8 cellular contexts compared by ENCODE assay signal in genomic region chr2:46179037-46179621, GRCh38.
DNase-seq lines count a peak whose midpoint lies in the region; ATAC-seq and TF ChIP-seq lines count a peak whose summit lies in the region.

No MANE protein-coding gene starts in this region.

- H3K27ac ChIP-seq in heart right ventricle: peak overlapping the region; percentile 51 to 81 (median 75)

- TF ChIP-seq POLR2A in NB4 (IDR thresholded peaks at IDR 0.05; ENCODE audit: extremely low read depth, insufficient read length): no peak

- WGBS in heart right ventricle, 2 donors: 37 to 48% methylated on average over 6 of the region's 6 CpGs

- TF ChIP-seq CTCF in GM10266 (IDR thresholded peaks at IDR 0.05; ENCODE audit: control insufficient read depth, insufficient read depth, low read depth, missing control alignments) (no peak), NB4 (IDR thresholded peaks at IDR 0.05; ENCODE audit: low read depth, low read length) (no peak), heart right ventricle (IDR thresholded peaks at IDR 0.05) (no peak)

- ATAC-seq in heart right ventricle (peak; percentile 83 to 95 (median 93)), HG03521 (IDR thresholded peaks at IDR 0.05; ENCODE audit: unreplicated experiment) (no peak)

- DNase-seq in GM10266 (ENCODE audit: extremely low spot score) (peak; percentile 54), NB4 (ENCODE audit: low read depth) (peak; percentile 78), heart right ventricle (peak; percentile 64 to 82), smooth muscle cell of the brain vasculature (ENCODE audit: low read depth, low spot score) (peak; percentile 79), NCI-H146 (lab: John Stamatoyannopoulos, UW) (no peak), NCI-H2107 treated with DMSO at 0.1 percent for 48 hours (lab: John Stamatoyannopoulos, UW; ENCODE audit: unreplicated experiment) (no peak)
- peak; percentile 11 for DNase-seq in activated effector memory CD4-positive, alpha-beta T cell treated with Interleukin-2 at 50 U/mL for 16 hours

- H3K4me1 ChIP-seq in heart right ventricle: peaks cover 2 to 29% (median 14%) of the 10 kb centered on the region in 9 donors

- H3K4me3 ChIP-seq in NB4 (ENCODE audit: low read depth, low read length): no peak overlapping the region
- no peak overlapping the region for H3K4me3 ChIP-seq in heart right ventricle

- no peaks in the 10 kb centered on the region for H3K9me3 ChIP-seq in heart right ventricle

- no peaks in the 10 kb centered on the region for H3K36me3 ChIP-seq in heart right ventricle

- intact Hi-C loops in heart right ventricle (cut with DNase I): loop anchor here in 1 of 10 donors (2.0 kb wide), 1 partner anchor 60 kb away; no protein-coding TSS in a partner anchor

- no peaks in the 10 kb centered on the region for H3K27me3 ChIP-seq in heart right ventricle

Comparison
In these comparisons a context has a peak if more than half of its experiments do, and no peak if none do; other contexts are left out.
1. DNase-seq: peak in GM10266 (single experiment), NB4 (single experiment), activated effector memory CD4-positive, alpha-beta T cell treated with Interleukin-2 at 50 U/mL for 16 hours (single experiment), heart right ventricle (2 of 2) and smooth muscle cell of the brain vasculature (single experiment); none in NCI-H146 (single experiment) and NCI-H2107 treated with DMSO at 0.1 percent for 48 hours (single experiment).